ENCODE assay signal across 8 cellular contexts in the genomic region with DNA sequence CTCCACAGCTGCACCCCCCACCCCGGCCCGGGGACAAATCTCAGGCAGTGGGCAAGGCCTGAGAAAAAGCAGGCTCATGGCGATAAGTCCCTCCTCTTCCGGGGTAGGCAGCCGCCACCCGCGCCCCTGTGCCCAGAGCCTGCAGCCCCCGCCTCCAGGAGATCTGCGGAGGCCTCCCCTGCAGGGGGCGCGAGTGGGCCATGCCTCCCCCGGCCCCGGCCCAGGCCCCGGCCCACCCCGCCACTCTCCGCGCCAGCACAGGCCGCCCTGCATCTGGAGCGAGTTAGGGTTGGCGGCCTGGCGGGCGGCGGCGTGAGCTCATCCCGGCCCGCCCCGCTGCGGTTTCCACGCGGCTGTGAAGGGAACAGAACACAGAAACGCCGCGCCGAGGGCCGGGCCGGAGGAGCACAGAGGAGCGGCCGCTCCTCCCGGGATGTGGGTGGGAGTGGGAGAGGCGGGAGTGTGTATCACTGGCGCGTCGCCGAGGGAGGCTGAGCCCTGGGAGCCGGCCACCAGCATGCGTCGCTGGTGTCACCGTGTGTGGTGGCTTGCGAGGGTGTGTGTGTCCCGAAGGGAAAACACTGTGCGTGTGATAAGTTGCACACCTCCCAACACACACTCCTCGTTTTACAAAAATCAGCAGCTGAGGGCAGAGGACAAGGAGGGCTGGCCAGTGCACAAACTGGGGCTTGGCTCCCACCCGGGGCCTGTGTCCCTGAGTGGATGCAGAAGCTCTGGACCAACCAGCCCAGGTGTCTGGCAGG. TPM values are rescaled to one million over a fixed set of nuclear protein-coding genes. Genes with fewer than 3 reads are reported as not detected.
DNase-seq lines count a peak whose midpoint lies in the region; ATAC-seq, FAIRE-seq and TF ChIP-seq lines count a peak whose summit lies in the region.

No MANE protein-coding gene starts in this region.

- ATAC-seq in HepG2 = peak; percentile 42

- H3K79me2 ChIP-seq in GM23248 (ENCODE audit: insufficient read depth) (no peaks in the 10 kb centered on the region), HepG2 (ENCODE audit: insufficient read depth, low read length) (no peaks in the 10 kb centered on the region)

- H4K20me1 ChIP-seq in GM23248 (ENCODE audit: insufficient read depth) (no peaks in the 10 kb centered on the region), HepG2 (ENCODE audit: insufficient read depth, low read length) (no peaks in the 10 kb centered on the region)

- 0 to 1% methylated on average over 32 to 45 of the region's 53 CpGs for WGBS in GM23248 (ENCODE audit: low coverage in 1 of 2, low lambda C conversion rate in 2 of 2, missing lambda C conversion rate in 2 of 2), 2 experiments
- 85% methylated on average over 33 of the region's 53 CpGs for WGBS in HepG2 (ENCODE audit: low lambda C conversion rate)

- H3K4me1 ChIP-seq in GM23248 (ENCODE audit: insufficient read depth) (no peaks in the 10 kb centered on the region; the same call in 1 of the 2 replicates), colonic mucosa (no peaks in the 10 kb centered on the region), HepG2 (ENCODE audit: insufficient read depth, low read length) (peaks cover 17% of the 10 kb centered on the region)

- H3K9me2 ChIP-seq in GM23248 (ENCODE audit: insufficient read depth) = no peaks in the 10 kb centered on the region

- no peak for TF ChIP-seq EP300 in HepG2 (IDR thresholded peaks at IDR 0.05; ENCODE audit: low read depth in 2 of 2, low read length in 2 of 2)
- no peak for TF ChIP-seq EP300 in HepG2 (CRISPR knock-in tag; IDR thresholded peaks at IDR 0.05; ENCODE audit: borderline replicate concordance)

- no peak for TF ChIP-seq RAD21 in HepG2 (CRISPR knock-in tag; IDR thresholded peaks at IDR 0.05)

- peak; percentile 79 for DNase-seq in Daoy (ENCODE audit: low read depth)
- DNase-seq in GM23248 = peak; percentile 95
- DNase-seq in NCI-H146 (lab: John Stamatoyannopoulos, UW) = peak; percentile 78
- DNase-seq in activated CD4-positive, alpha-beta T cell treated with anti-CD3 and anti-CD28 coated beads for 48 hours = peak; percentile 78
- DNase-seq in colonic mucosa = peak; percentile 71
- DNase-seq in HepG2 (ENCODE audit: low spot score) = no peak
- peak; percentile 60 to 67 for DNase-seq in stimulated activated CD4-positive, alpha-beta T cell treated with anti-CD3 and anti-CD28 coated beads, Interleukin-2, amount 100 ng/mL, for 48 hours
- no peak for DNase-seq in SKM-1 treated with dmso at 0.1 percent for 144 hours (lab: John Stamatoyannopoulos, UW; ENCODE audit: unreplicated experiment)

- H3K27me3 ChIP-seq in GM23248 (replicated peaks; ENCODE audit: insufficient read depth) (no peaks in the 10 kb centered on the region), colonic mucosa (no peaks in the 10 kb centered on the region), HepG2 (ENCODE audit: control insufficient read depth in 1 of 2, insufficient read depth in 2 of 2, low read length in 2 of 2) (peaks cover 0 to under 1% of the 10 kb centered on the region in 2 experiments; a peak in 1 of 5 replicates)

- H3K4me3 ChIP-seq in GM23248 = peak overlapping the region; percentile 67
- peak overlapping the region; percentile 47 for H3K4me3 ChIP-seq in colonic mucosa
- peak overlapping the region in 2 of 3 experiments; percentile 9 to 52; a peak in 3 of 6 replicates for H3K4me3 ChIP-seq in HepG2 (replicated peaks in 1 of 3; ENCODE audit: insufficient read depth in 1 of 3, low read depth in 2 of 3, low read length in 3 of 3)

- H3K36me3 ChIP-seq in GM23248 (ENCODE audit: low read depth) = no peaks in the 10 kb centered on the region
- no peaks in the 10 kb centered on the region for H3K36me3 ChIP-seq in colonic mucosa
- H3K36me3 ChIP-seq in HepG2 (replicated peaks in 1 of 2; ENCODE audit: control insufficient read depth in 1 of 2, insufficient read depth in 2 of 2, low read length in 2 of 2) = no peaks in the 10 kb centered on the region

- TF ChIP-seq CTCF in colonic mucosa (IDR thresholded peaks at IDR 0.05) = peak; percentile 46
- TF ChIP-seq CTCF in HepG2 (CRISPR knock-in tag; IDR thresholded peaks at IDR 0.05) = peak; percentile 17; the same call in 1 of the 2 replicates

- peak overlapping the region; percentile 80 for H3K9ac ChIP-seq in GM23248
- H3K9ac ChIP-seq in colonic mucosa (ENCODE audit: low read depth in 2 of 2, low read length in 2 of 2) = peak overlapping the region; percentile 68 to 79
- H3K9ac ChIP-seq in HepG2 (ENCODE audit: insufficient read depth, low read depth, low read length) = no peak overlapping the region

- no peaks in the 10 kb centered on the region; the same call in 1 of the 2 replicates for H3F3A ChIP-seq in GM23248 (ENCODE audit: insufficient read depth)

- CTCF ChIA-PET in HepG2 (lab: Yijun Ruan, JAX; ENCODE audit: low intra/inter-chr PET ratio, low total read pairs) = no interaction called here

- peak overlapping the region; percentile 27 for H3K27ac ChIP-seq in GM23248
- H3K27ac ChIP-seq in colonic mucosa = peak overlapping the region; percentile 4
- H3K27ac ChIP-seq in HepG2 (ENCODE audit: extremely low read length, insufficient read depth, low read length) = no peak overlapping the region

- H3K9me3 ChIP-seq in GM23248 (ENCODE audit: low read depth) (peaks cover 4% of the 10 kb centered on the region), colonic mucosa (no peaks in the 10 kb centered on the region), HepG2 (ENCODE audit: low read length) (peaks cover 8% of the 10 kb centered on the region; the same call in 1 of the 2 replicates)

- intact Hi-C loops in colonic mucosa (cut with DNase I) (no loop called here), HepG2 (cut with micrococcal nuclease; ENCODE audit: unreplicated experiment) (no loop called here)

- BruUV-seq in HepG2 (replicated peaks; lab: Mats Ljungman, UMichigan) = no TSS peak

- POLR2A ChIA-PET in HepG2 (lab: Yijun Ruan, JAX) = no interaction called here

- in situ Hi-C loops in GM23248 (cut with MboI) (no loop called here), HepG2 (cut with HindIII; ENCODE audit: extremely low pct_ligation_motif_present, low pct_unique_long_range_greater_than_20kb) (no loop called here)

- FAIRE-seq in HepG2 (lab: Jason Lieb, UNC) = no peak

- TF ChIP-seq POLR2A in HepG2 (IDR thresholded peaks at IDR 0.05; ENCODE audit: insufficient read depth in 1 of 2, low read depth in 2 of 2, low read length in 2 of 2) = no peak

- H2AFZ ChIP-seq in GM23248 (peak overlapping the region; percentile 81), HepG2 (ENCODE audit: low read length) (no peak overlapping the region)

- peak overlapping the region; percentile 56 for H3K4me2 ChIP-seq in GM23248 (ENCODE audit: unreplicated experiment)
- H3K4me2 ChIP-seq in HepG2 (ENCODE audit: low read depth, low read length) = peak overlapping the region; percentile 61

RNA-seq across cellular contexts. Expression of gene MYL3, which starts 17.2 kb away (rescaled TPM):
- not detected in 2 replicates for total RNA-seq in Daoy (2014; rRNA removed; shearing (Covaris generic))
- not detected in 2 replicates for total RNA-seq in GM23248 (2014; rRNA removed; shearing (Covaris generic))
- polyA plus RNA-seq in GM23248 (2016; fragmentation: Nextera tagmentation; extraction: Ambion mirVana) = 0.68 TPM in 1 of 2 replicates, not detected in the other
- 1 to 10 TPM in 1 of 2 donors, not detected in 1; 1.7 TPM for total RNA-seq in colonic mucosa
- not detected in 2 replicates for total RNA-seq in HepG2 (2016; rRNA removed; fragmentation: Illumina TruSeq; extraction: Trizol)
- total RNA-seq in HepG2 (2016; cell fraction: cytosol; rRNA removed; fragmentation: Illumina TruSeq; extraction: Trizol; ENCODE audit: low read depth) = not detected in 2 replicates
- total RNA-seq in HepG2 (2016; cell fraction: insoluble cytoplasmic fraction; rRNA removed; fragmentation: Illumina TruSeq; extraction: Trizol) = not detected in 2 replicates
- not detected in 2 replicates for total RNA-seq in HepG2 (2016; cell fraction: membrane; rRNA removed; fragmentation: Illumina TruSeq; extraction: Trizol)
- total RNA-seq in HepG2 (2016; cell fraction: nucleus; rRNA removed; fragmentation: Illumina TruSeq; extraction: Trizol) = not detected in 2 replicates
- polyA plus RNA-seq in HepG2 (2011; rRNA removed) = 0.13 TPM in 1 of 2 replicates, not detected in the other
- polyA plus RNA-seq in HepG2 (2011; cell fraction: cytosol; rRNA removed) = 0.06 TPM in 1 of 2 replicates, not detected in the other
- not detected in 2 replicates for polyA plus RNA-seq in HepG2 (2011; cell fraction: nucleus; rRNA removed)
- not detected in 2 replicates for polyA plus RNA-seq in HepG2 (2012)
- polyA plus RNA-seq in HepG2 (2016; cell fraction: cytosol; fragmentation: Illumina TruSeq; extraction: Trizol; ENCODE audit: low read depth) = not detected in 2 replicates
- not detected in 2 replicates for polyA plus RNA-seq in HepG2 (2016; cell fraction: insoluble cytoplasmic fraction; fragmentation: Illumina TruSeq; extraction: Trizol; ENCODE audit: low read depth)
- polyA plus RNA-seq in HepG2 (2016; cell fraction: membrane; fragmentation: Illumina TruSeq; extraction: Trizol; ENCODE audit: low read depth) = not detected in 2 replicates
- not detected in 2 replicates for polyA plus RNA-seq in HepG2 (2016; cell fraction: nucleus; fragmentation: Illumina TruSeq; extraction: Trizol; ENCODE audit: insufficient read depth, low read depth)
- polyA minus RNA-seq in HepG2 (2011; rRNA and poly(A)+ RNA removed; ENCODE audit: low replicate concordance) = 0.16 TPM in 1 of 2 replicates, not detected in the other
- polyA minus RNA-seq in HepG2 (2011; cell fraction: cytosol; rRNA and poly(A)+ RNA removed) = not detected in 2 replicates
- not detected in 2 replicates for polyA minus RNA-seq in HepG2 (2011; cell fraction: nucleus; rRNA and poly(A)+ RNA removed)

RNA-seq across cellular contexts. Expression of gene PTH1R, which starts 31.5 kb away (rescaled TPM):
- not detected in 2 replicates for total RNA-seq in Daoy (2014; rRNA removed; shearing (Covaris generic))
- 1.3 TPM in 1 of 2 replicates, not detected in the other for total RNA-seq in GM23248 (2014; rRNA removed; shearing (Covaris generic))
- polyA plus RNA-seq in GM23248 (2016; fragmentation: Nextera tagmentation; extraction: Ambion mirVana) (0.37 and 0.60 TPM in 2 replicates), HepG2 (2011; rRNA removed) (not detected in 2 replicates)
- total RNA-seq in colonic mucosa (under 1 TPM; 0.69 to 0.86 TPM), HepG2 (2016; rRNA removed; fragmentation: Illumina TruSeq; extraction: Trizol) (not detected in 2 replicates)
- not detected in 2 replicates for total RNA-seq in HepG2 (2016; cell fraction: cytosol; rRNA removed; fragmentation: Illumina TruSeq; extraction: Trizol; ENCODE audit: low read depth)
- total RNA-seq in HepG2 (2016; cell fraction: insoluble cytoplasmic fraction; rRNA removed; fragmentation: Illumina TruSeq; extraction: Trizol) = not detected in 2 replicates
- total RNA-seq in HepG2 (2016; cell fraction: membrane; rRNA removed; fragmentation: Illumina TruSeq; extraction: Trizol) = not detected in 2 replicates
- not detected in 2 replicates for total RNA-seq in HepG2 (2016; cell fraction: nucleus; rRNA removed; fragmentation: Illumina TruSeq; extraction: Trizol)
- polyA plus RNA-seq in HepG2 (2011; cell fraction: cytosol; rRNA removed) = not detected in 2 replicates
- 0.10 TPM in 1 of 2 replicates, not detected in the other for polyA plus RNA-seq in HepG2 (2011; cell fraction: nucleus; rRNA removed)
- polyA plus RNA-seq in HepG2 (2012) = not detected in 2 replicates
- polyA plus RNA-seq in HepG2 (2016; cell fraction: cytosol; fragmentation: Illumina TruSeq; extraction: Trizol; ENCODE audit: low read depth) = not detected in 2 replicates
- polyA plus RNA-seq in HepG2 (2016; cell fraction: insoluble cytoplasmic fraction; fragmentation: Illumina TruSeq; extraction: Trizol; ENCODE audit: low read depth) = not detected in 2 replicates
- not detected in 2 replicates for polyA plus RNA-seq in HepG2 (2016; cell fraction: membrane; fragmentation: Illumina TruSeq; extraction: Trizol; ENCODE audit: low read depth)
- polyA plus RNA-seq in HepG2 (2016; cell fraction: nucleus; fragmentation: Illumina TruSeq; extraction: Trizol; ENCODE audit: insufficient read depth, low read depth) = not detected in 2 replicates
- polyA minus RNA-seq in HepG2 (2011; rRNA and poly(A)+ RNA removed; ENCODE audit: low replicate concordance) = not detected in 2 replicates
- polyA minus RNA-seq in HepG2 (2011; cell fraction: cytosol; rRNA and poly(A)+ RNA removed) = not detected in 2 replicates
- not detected in 2 replicates for polyA minus RNA-seq in HepG2 (2011; cell fraction: nucleus; rRNA and poly(A)+ RNA removed)

Comparison
In these comparisons a context has a peak if more than half of its experiments do, and no peak if none do; other contexts are left out.
1. DNase-seq: peak in Daoy (single experiment), GM23248 (single experiment), NCI-H146 (single experiment), activated CD4-positive, alpha-beta T cell treated with anti-CD3 and anti-CD28 coated beads for 48 hours (single experiment), colonic mucosa (single experiment) and stimulated activated CD4-positive, alpha-beta T cell treated with anti-CD3 and anti-CD28 coated beads, Interleukin-2, amount 100 ng/mL, for 48 hours (2 of 2); none in HepG2 (single experiment) and SKM-1 treated with dmso at 0.1 percent for 144 hours (single experiment).
2. Peak in every context shown above with its lines, with median percentiles within 50 percentile points of each other: H3K4me3 ChIP-seq.